In the genomic region with DNA sequence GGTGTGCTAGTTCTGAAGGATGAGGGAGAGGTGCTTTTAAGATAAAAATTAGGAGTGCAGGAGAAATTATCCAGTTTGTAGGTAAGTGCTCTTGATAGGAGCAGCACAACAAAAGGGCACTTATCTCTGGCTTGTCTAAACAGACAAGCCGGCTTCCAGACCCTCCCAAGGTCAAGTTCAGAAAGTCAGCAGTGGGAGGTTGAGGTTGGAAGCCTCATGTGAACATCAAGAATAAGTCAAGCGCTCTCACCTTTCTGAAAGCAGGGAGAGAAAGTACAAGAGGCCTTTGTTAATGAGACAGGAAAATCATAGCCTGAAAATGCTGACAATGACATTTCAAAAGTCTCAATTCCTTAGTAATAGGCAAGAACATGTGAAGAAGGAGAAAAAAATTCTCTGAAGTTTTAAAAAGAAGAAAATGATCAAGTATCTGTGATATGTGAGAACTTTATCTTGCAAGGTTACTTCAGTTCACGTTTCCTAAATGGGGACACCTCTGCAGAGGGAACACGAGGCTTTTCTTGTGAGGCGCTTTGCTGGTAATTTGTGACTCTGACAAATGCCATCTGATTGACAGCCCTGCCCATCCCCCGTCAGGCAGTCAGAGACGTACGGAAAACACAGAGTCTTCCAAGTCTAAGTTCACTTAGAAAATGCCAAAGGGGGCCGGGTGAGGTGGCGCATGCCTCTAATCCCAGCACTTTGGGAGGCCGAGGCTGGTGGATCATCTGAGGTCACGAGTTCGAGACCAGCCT, we compare ENCODE assay signal across 14 cellular contexts.
DNase-seq lines count a peak whose midpoint lies in the region; ATAC-seq and TF ChIP-seq lines count a peak whose summit lies in the region.
"Had no signal": no experiment of that assay in that cellular context is flagged by ENCODE, and none has a peak within 500 bp of the region (broad histone marks: within the 10 kb centered on the region; RNA-seq: fewer than 3 reads in every experiment).

No MANE protein-coding gene starts in this region.

- no peak for TF ChIP-seq CTCF in cardiac muscle cell (IDR thresholded peaks at IDR 0.05; ENCODE audit: low read depth, low read length)
- TF ChIP-seq CTCF in heart right ventricle (IDR thresholded peaks at IDR 0.05): no peak
- no peak for TF ChIP-seq CTCF in neural crest cell (conservative IDR thresholded peaks at IDR 0.05)
- no peak for TF ChIP-seq CTCF in type B pancreatic cell (conservative IDR thresholded peaks at IDR 0.05)

- H3K36me3 Mint-ChIP-seq in neural crest cell (ENCODE audit: low read depth) (no peaks in the 10 kb centered on the region), type B pancreatic cell (no peaks in the 10 kb centered on the region)

- peaks cover 11% of the 10 kb centered on the region for H3K4me1 Mint-ChIP-seq in neural crest cell
- peaks cover 10% of the 10 kb centered on the region for H3K4me1 Mint-ChIP-seq in type B pancreatic cell (ENCODE audit: unreplicated experiment)

- H3K36me3 ChIP-seq in cardiac muscle cell (no peaks in the 10 kb centered on the region), heart right ventricle (no peaks in the 10 kb centered on the region)

- ATAC-seq in heart right ventricle: no peak
- ATAC-seq in GM18861 (IDR thresholded peaks at IDR 0.05; ENCODE audit: unreplicated experiment): no peak
- ATAC-seq: Panc1, T-helper 17 cell had no signal

- H3K27ac ChIP-seq in cardiac muscle cell: peak overlapping the region; percentile 57
- H3K27ac ChIP-seq in heart right ventricle: no peak overlapping the region

- 73 to 75% methylated on average over 13 of the region's 13 CpGs for WGBS in heart right ventricle, 2 donors

- H3K4me3 Mint-ChIP-seq in neural crest cell (no peak overlapping the region), type B pancreatic cell (no peak overlapping the region)
- H3K4me3 Mint-ChIP-seq: T-helper 17 cell had no signal

- H3K9me3 ChIP-seq in cardiac muscle cell (ENCODE audit: low read depth): no peaks in the 10 kb centered on the region
- no peaks in the 10 kb centered on the region for H3K9me3 ChIP-seq in heart right ventricle

- DNase-seq in cardiac muscle cell (ENCODE audit: low read depth in 1 of 2, low spot score in 1 of 2) (peak in 1 of 2 donors; percentile 60), heart right ventricle (no peak), NCI-H187 (lab: John Stamatoyannopoulos, UW) (peak; percentile 60 to 79), NCI-H69 (lab: John Stamatoyannopoulos, UW) (peak; percentile 8), neural crest cell (ENCODE audit: low read depth, low spot score) (no peak), type B pancreatic cell (ENCODE audit: extremely low spot score, unreplicated experiment) (no peak)
- no peak for DNase-seq in activated CD4-positive, alpha-beta T cell treated with anti-CD3 and anti-CD28 coated beads, Interleukin-2, amount 50 U/mL, for 1 hour
- DNase-seq: AML-193, NCI-H1436 treated with DMSO at 0.1 percent for 48 hours, NCI-H82, SHP77, T-helper 17 cell had no signal

- intact Hi-C loops in heart right ventricle (cut with DNase I): no loop called here

- H3K4me1 ChIP-seq in cardiac muscle cell (ENCODE audit: low read depth) (peaks cover 14% of the 10 kb centered on the region), heart right ventricle (no peaks in the 10 kb centered on the region)

- H3K4me3 ChIP-seq in cardiac muscle cell: no peak overlapping the region
- H3K4me3 ChIP-seq in heart right ventricle: no peak overlapping the region

- no peaks in the 10 kb centered on the region for H3K9me3 Mint-ChIP-seq in neural crest cell
- no peaks in the 10 kb centered on the region for H3K9me3 Mint-ChIP-seq in type B pancreatic cell

- H3K27me3 ChIP-seq in cardiac muscle cell (no peaks in the 10 kb centered on the region), heart right ventricle (no peaks in the 10 kb centered on the region)

- no peaks in the 10 kb centered on the region for H3K27me3 Mint-ChIP-seq in neural crest cell (ENCODE audit: low read depth)
- no peaks in the 10 kb centered on the region for H3K27me3 Mint-ChIP-seq in type B pancreatic cell

- peak overlapping the region; percentile 31 for H3K27ac Mint-ChIP-seq in neural crest cell (ENCODE audit: unreplicated experiment)
- no peak overlapping the region for H3K27ac Mint-ChIP-seq in type B pancreatic cell
- H3K27ac Mint-ChIP-seq: T-helper 17 cell had no signal

Comparison
In these comparisons a context has a peak if more than half of its experiments do, and no peak if none do; other contexts are left out.
1. DNase-seq: peak in NCI-H187 (2 of 2) and NCI-H69 (single experiment); none in heart right ventricle (0 of 2), neural crest cell (single experiment), type B pancreatic cell (single experiment) and activated CD4-positive, alpha-beta T cell treated with anti-CD3 and anti-CD28 coated beads, Interleukin-2, amount 50 U/mL, for 1 hour (single experiment).